8 cellular contexts compared by ENCODE assay signal in the genomic region with DNA sequence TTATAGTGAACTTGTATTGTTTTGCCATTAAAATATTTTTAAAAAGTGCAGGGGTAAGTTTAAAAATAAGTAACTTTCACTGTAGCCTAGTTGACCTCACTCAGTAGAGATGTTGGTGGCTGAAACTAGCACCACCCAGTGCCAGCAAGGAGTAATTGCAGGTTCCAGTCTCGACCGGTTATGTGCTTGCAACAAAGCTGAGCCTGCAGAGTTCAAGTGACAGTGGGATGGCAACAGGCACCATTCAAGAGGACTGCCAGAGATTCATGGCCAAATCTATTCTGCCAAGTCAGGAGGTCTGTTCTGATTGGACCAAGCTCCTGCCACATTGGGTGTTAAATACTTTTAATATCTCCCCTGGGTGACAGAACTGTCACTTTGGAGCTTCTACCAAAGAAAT. TPM values are rescaled to one million over a fixed set of nuclear protein-coding genes. Genes with fewer than 3 reads are reported as not detected.
DNase-seq lines count a peak whose midpoint lies in the region; ATAC-seq and TF ChIP-seq lines count a peak whose summit lies in the region.

No MANE protein-coding gene starts in this region.

- no peaks in the 10 kb centered on the region for H3K9me3 Mint-ChIP-seq in natural killer cell
- no peaks in the 10 kb centered on the region for H3K9me3 Mint-ChIP-seq in natural killer cell treated with Interleukin-12 subunit alpha and Interleukin-12 subunit beta and Interleukin-15 and Interleukin-18, amount 100 ng/mL, for 72 hours

- no peak for TF ChIP-seq RAD21 in neural cell (conservative IDR thresholded peaks at IDR 0.05)

- intact Hi-C loops in natural killer cell (cut with micrococcal nuclease): no loop called here

- H3K27me3 Mint-ChIP-seq in natural killer cell (ENCODE audit: low read depth in 2 of 2): peaks cover 30 to 31% of the 10 kb centered on the region in 2 donors
- H3K27me3 Mint-ChIP-seq in natural killer cell treated with Interleukin-12 subunit alpha and Interleukin-12 subunit beta and Interleukin-15 and Interleukin-18, amount 100 ng/mL, for 72 hours: peaks cover 18 to 22% of the 10 kb centered on the region in 2 donors

- no peak overlapping the region for H3K27ac ChIP-seq in neural cell (ENCODE audit: low read length)

- no peak overlapping the region for H3K4me3 Mint-ChIP-seq in natural killer cell
- no peak overlapping the region for H3K4me3 Mint-ChIP-seq in natural killer cell treated with Interleukin-12 subunit alpha and Interleukin-12 subunit beta and Interleukin-15 and Interleukin-18, amount 100 ng/mL, for 72 hours

- TF ChIP-seq EP300 in neural cell (conservative IDR thresholded peaks at IDR 0.05; ENCODE audit: poor library complexity, severe bottlenecking): no peak

- H3K27me3 ChIP-seq in neural cell (ENCODE audit: insufficient read depth, low read depth, low read length): no peaks in the 10 kb centered on the region

- H3K36me3 Mint-ChIP-seq in natural killer cell: no peaks in the 10 kb centered on the region
- no peaks in the 10 kb centered on the region for H3K36me3 Mint-ChIP-seq in natural killer cell treated with Interleukin-12 subunit alpha and Interleukin-12 subunit beta and Interleukin-15 and Interleukin-18, amount 100 ng/mL, for 72 hours

- peak in 2 of 3 donors; percentile 30 to 41 for ATAC-seq in natural killer cell
- ATAC-seq in natural killer cell treated with Interleukin-12 subunit alpha and Interleukin-12 subunit beta and Interleukin-15 and Interleukin-18, amount 100 ng/mL, for 72 hours: no peak
- no peak for ATAC-seq in GM19351 (IDR thresholded peaks at IDR 0.05; ENCODE audit: unreplicated experiment)

- no peak for DNase-seq in natural killer cell
- DNase-seq in natural killer cell treated with Interleukin-12 subunit alpha and Interleukin-12 subunit beta and Interleukin-15 and Interleukin-18, amount 100 ng/mL, for 72 hours (ENCODE audit: low spot score): no peak
- DNase-seq in NCI-H82 (lab: John Stamatoyannopoulos, UW): peak; percentile 65
- DNase-seq in choroid plexus epithelial cell (ENCODE audit: low read depth): peak; percentile 68
- DNase-seq in HPDE6-E6E7 (ENCODE audit: extremely low spot score): no peak
- DNase-seq in midbrain (lab: John Stamatoyannopoulos, UW): no peak

- H3K79me2 ChIP-seq in neural cell (replicated peaks; ENCODE audit: insufficient read depth, low read length): peaks cover 33% of the 10 kb centered on the region

- H3K27ac Mint-ChIP-seq in natural killer cell: no peak overlapping the region
- no peak overlapping the region for H3K27ac Mint-ChIP-seq in natural killer cell treated with Interleukin-12 subunit alpha and Interleukin-12 subunit beta and Interleukin-15 and Interleukin-18, amount 100 ng/mL, for 72 hours

- H3K9me2 ChIP-seq in neural cell (ENCODE audit: insufficient read depth, low read length): no peaks in the 10 kb centered on the region

- no peak overlapping the region for H3K4me2 ChIP-seq in neural cell (ENCODE audit: low read length)

- no peak overlapping the region for H3K4me3 ChIP-seq in choroid plexus epithelial cell (ENCODE audit: low read depth, low read length)
- H3K4me3 ChIP-seq in neural cell (ENCODE audit: low read length): peak overlapping the region; percentile 95

- no peaks in the 10 kb centered on the region for H3K36me3 ChIP-seq in neural cell (ENCODE audit: insufficient read depth, low read length)

- H3K9ac ChIP-seq in neural cell (ENCODE audit: low read length): no peak overlapping the region

- no peaks in the 10 kb centered on the region for H3F3A ChIP-seq in neural cell (ENCODE audit: insufficient read depth, low read length, poor library complexity, severe bottlenecking)

- H3K4me1 Mint-ChIP-seq in natural killer cell: peaks cover 8 to 21% of the 10 kb centered on the region in 2 donors
- H3K4me1 Mint-ChIP-seq in natural killer cell treated with Interleukin-12 subunit alpha and Interleukin-12 subunit beta and Interleukin-15 and Interleukin-18, amount 100 ng/mL, for 72 hours (ENCODE audit: low read depth in 2 of 2): peaks cover 10 to 14% of the 10 kb centered on the region in 2 donors

- no peaks in the 10 kb centered on the region for H3K9me3 ChIP-seq in neural cell (ENCODE audit: low read length)

- no peaks in the 10 kb centered on the region for H4K20me1 ChIP-seq in neural cell (ENCODE audit: insufficient read depth)

- H2AFZ ChIP-seq in neural cell (ENCODE audit: low read depth, low read length): no peak overlapping the region

- TF ChIP-seq CTCF in natural killer cell (IDR thresholded peaks at IDR 0.05) (peak; percentile 19), choroid plexus epithelial cell (conservative IDR thresholded peaks at IDR 0.05; ENCODE audit: low read depth, low read length) (peak; percentile 65), neural cell (IDR thresholded peaks at IDR 0.05; ENCODE audit: poor library complexity, severe bottlenecking) (peak; percentile 51)

TF ChIP-seq in neural cell, 6 proteins besides CTCF, POLR2A, EP300 and RAD21:
- TF ChIP-seq SMC3 (conservative IDR thresholded peaks at IDR 0.05; ENCODE audit: poor library complexity) (no peak), MXI1 (conservative IDR thresholded peaks at IDR 0.05; ENCODE audit: poor library complexity, severe bottlenecking) (no peak), POLR2AphosphoS5 (IDR thresholded peaks at IDR 0.05) (no peak), TAF1 (IDR thresholded peaks at IDR 0.05; ENCODE audit: low read depth) (no peak), EZH2 (IDR thresholded peaks at IDR 0.05; ENCODE audit: borderline replicate concordance, insufficient read depth, low read length, poor library complexity, severe bottlenecking) (no peak)
- TF ChIP-seq, protein P1, sequence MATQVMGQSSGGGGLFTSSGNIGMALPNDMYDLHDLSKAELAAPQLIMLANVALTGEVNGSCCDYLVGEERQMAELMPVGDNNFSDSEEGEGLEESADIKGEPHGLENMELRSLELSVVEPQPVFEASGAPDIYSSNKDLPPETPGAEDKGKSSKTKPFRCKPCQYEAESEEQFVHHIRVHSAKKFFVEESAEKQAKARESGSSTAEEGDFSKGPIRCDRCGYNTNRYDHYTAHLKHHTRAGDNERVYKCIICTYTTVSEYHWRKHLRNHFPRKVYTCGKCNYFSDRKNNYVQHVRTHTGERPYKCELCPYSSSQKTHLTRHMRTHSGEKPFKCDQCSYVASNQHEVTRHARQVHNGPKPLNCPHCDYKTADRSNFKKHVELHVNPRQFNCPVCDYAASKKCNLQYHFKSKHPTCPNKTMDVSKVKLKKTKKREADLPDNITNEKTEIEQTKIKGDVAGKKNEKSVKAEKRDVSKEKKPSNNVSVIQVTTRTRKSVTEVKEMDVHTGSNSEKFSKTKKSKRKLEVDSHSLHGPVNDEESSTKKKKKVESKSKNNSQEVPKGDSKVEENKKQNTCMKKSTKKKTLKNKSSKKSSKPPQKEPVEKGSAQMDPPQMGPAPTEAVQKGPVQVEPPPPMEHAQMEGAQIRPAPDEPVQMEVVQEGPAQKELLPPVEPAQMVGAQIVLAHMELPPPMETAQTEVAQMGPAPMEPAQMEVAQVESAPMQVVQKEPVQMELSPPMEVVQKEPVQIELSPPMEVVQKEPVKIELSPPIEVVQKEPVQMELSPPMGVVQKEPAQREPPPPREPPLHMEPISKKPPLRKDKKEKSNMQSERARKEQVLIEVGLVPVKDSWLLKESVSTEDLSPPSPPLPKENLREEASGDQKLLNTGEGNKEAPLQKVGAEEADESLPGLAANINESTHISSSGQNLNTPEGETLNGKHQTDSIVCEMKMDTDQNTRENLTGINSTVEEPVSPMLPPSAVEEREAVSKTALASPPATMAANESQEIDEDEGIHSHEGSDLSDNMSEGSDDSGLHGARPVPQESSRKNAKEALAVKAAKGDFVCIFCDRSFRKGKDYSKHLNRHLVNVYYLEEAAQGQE (IDR thresholded peaks at IDR 0.05; ENCODE audit: borderline replicate concordance): no peak

RNA-seq across cellular contexts. Expression of a gene that starts 2.7 kb away (rescaled TPM):
- total RNA-seq in natural killer cell: under 1 TPM in 2 of 3 donors, not detected in 1; 0.10 to 0.16 TPM
- under 1 TPM; 0.19 to 0.20 TPM for total RNA-seq in natural killer cell treated with Interleukin-12 subunit alpha and Interleukin-12 subunit beta and Interleukin-15 and Interleukin-18, amount 100 ng/mL, for 72 hours
- polyA plus RNA-seq in neural cell: 31.5 and 37.7 TPM in 2 replicates
- polyA minus RNA-seq in neural cell: 31.8 and 34.3 TPM in 2 replicates

Comparison
In these comparisons a context has a peak if more than half of its experiments do, and no peak if none do; other contexts are left out.
1. ATAC-seq: peak in natural killer cell (2 of 3); none in natural killer cell treated with Interleukin-12 subunit alpha and Interleukin-12 subunit beta and Interleukin-15 and Interleukin-18, amount 100 ng/mL, for 72 hours (0 of 2) and GM19351 (single experiment).
2. DNase-seq: peak in NCI-H82 (single experiment) and choroid plexus epithelial cell (single experiment); none in natural killer cell (single experiment), natural killer cell treated with Interleukin-12 subunit alpha and Interleukin-12 subunit beta and Interleukin-15 and Interleukin-18, amount 100 ng/mL, for 72 hours (single experiment), HPDE6-E6E7 (single experiment) and midbrain (single experiment).
3. Peak in every context shown above with its lines, with median percentiles within 50 percentile points of each other: CTCF ChIP-seq.